ENCODE assay signal across 1 cellular context in the genomic region with DNA sequence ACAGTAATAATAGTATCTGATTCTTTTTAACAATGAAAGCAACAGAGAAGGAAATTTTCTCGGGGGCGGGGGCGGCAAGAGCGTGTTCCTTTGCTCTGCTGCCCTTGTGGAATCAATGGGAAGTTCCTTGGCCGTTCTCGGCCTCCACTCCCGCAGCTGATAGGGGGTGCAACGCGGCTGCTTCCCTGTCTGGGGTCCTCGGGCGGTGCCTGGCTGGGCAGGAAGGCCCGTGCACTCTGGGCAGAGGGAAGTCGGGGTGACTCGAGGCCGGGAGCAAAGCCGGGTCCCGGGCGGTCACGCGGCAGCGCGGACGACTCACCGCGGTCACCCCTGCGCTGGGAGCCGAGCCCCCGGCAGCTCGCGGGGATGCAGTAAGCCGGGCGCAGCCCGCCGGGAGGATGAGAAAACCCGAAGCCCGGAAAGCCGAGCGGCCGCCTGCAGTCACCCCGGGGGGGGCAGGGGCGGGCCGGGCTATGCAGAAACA.
TF ChIP-seq lines count a peak whose summit lies in the region.

No MANE protein-coding gene starts in this region.

TF ChIP-seq in K562, 482 proteins besides CTCF, POLR2A, EP300 and RAD21 (continues in another document):
- no peak for TF ChIP-seq PHTF2 (CRISPR knock-in tag; IDR thresholded peaks at IDR 0.05)
- TF ChIP-seq ETS2 (tag; IDR thresholded peaks at IDR 0.05; ENCODE audit: borderline replicate concordance, poor library complexity, severe bottlenecking) = no peak
- TF ChIP-seq ZNF740 (CRISPR knock-in tag; IDR thresholded peaks at IDR 0.05) = no peak
- no peak for TF ChIP-seq ZNF740 (tag; IDR thresholded peaks at IDR 0.05)
- TF ChIP-seq, protein P1, sequence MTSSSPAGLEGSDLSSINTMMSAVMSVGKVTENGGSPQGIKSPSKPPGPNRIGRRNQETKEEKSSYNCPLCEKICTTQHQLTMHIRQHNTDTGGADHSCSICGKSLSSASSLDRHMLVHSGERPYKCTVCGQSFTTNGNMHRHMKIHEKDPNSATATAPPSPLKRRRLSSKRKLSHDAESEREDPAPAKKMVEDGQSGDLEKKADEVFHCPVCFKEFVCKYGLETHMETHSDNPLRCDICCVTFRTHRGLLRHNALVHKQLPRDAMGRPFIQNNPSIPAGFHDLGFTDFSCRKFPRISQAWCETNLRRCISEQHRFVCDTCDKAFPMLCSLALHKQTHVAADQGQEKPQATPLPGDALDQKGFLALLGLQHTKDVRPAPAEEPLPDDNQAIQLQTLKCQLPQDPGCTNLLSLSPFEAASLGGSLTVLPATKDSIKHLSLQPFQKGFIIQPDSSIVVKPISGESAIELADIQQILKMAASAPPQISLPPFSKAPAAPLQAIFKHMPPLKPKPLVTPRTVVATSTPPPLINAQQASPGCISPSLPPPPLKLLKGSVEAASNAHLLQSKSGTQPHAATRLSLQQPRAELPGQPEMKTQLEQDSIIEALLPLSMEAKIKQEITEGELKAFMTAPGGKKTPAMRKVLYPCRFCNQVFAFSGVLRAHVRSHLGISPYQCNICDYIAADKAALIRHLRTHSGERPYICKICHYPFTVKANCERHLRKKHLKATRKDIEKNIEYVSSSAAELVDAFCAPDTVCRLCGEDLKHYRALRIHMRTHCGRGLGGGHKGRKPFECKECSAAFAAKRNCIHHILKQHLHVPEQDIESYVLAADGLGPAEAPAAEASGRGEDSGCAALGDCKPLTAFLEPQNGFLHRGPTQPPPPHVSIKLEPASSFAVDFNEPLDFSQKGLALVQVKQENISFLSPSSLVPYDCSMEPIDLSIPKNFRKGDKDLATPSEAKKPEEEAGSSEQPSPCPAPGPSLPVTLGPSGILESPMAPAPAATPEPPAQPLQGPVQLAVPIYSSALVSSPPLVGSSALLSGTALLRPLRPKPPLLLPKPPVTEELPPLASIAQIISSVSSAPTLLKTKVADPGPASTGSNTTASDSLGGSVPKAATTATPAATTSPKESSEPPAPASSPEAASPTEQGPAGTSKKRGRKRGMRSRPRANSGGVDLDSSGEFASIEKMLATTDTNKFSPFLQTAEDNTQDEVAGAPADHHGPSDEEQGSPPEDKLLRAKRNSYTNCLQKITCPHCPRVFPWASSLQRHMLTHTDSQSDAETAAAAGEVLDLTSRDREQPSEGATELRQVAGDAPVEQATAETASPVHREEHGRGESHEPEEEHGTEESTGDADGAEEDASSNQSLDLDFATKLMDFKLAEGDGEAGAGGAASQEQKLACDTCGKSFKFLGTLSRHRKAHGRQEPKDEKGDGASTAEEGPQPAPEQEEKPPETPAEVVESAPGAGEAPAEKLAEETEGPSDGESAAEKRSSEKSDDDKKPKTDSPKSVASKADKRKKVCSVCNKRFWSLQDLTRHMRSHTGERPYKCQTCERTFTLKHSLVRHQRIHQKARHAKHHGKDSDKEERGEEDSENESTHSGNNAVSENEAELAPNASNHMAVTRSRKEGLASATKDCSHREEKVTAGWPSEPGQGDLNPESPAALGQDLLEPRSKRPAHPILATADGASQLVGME (CRISPR knock-in tag; IDR thresholded peaks at IDR 0.05) = no peak
- TF ChIP-seq SAFB (IDR thresholded peaks at IDR 0.05; ENCODE audit: borderline replicate concordance, low read depth, low read length) = no peak
- no peak for TF ChIP-seq MLLT1 (IDR thresholded peaks at IDR 0.05)
- TF ChIP-seq CAMTA2 (CRISPR knock-in tag; conservative IDR thresholded peaks at IDR 0.05) = no peak
- TF ChIP-seq CCNT2 (IDR thresholded peaks at IDR 0.05; ENCODE audit: borderline replicate concordance, extremely low read depth, insufficient read length, low read depth, low read length) = no peak
- no peak for TF ChIP-seq EWSR1 (IDR thresholded peaks at IDR 0.05; ENCODE audit: borderline replicate concordance, low read depth, partially characterized antibody)
- TF ChIP-seq ZNF668 (CRISPR knock-in tag; IDR thresholded peaks at IDR 0.05) = no peak
- TF ChIP-seq ZNF347 (CRISPR knock-in tag; IDR thresholded peaks at IDR 0.05; ENCODE audit: low read depth) = no peak
- no peak for TF ChIP-seq ZBTB7A (IDR thresholded peaks at IDR 0.05; ENCODE audit: borderline replicate concordance, control insufficient read depth, low read depth, low read length)
- TF ChIP-seq MTA1 (IDR thresholded peaks at IDR 0.05; ENCODE audit: borderline replicate concordance) = no peak
- TF ChIP-seq, protein P2, sequence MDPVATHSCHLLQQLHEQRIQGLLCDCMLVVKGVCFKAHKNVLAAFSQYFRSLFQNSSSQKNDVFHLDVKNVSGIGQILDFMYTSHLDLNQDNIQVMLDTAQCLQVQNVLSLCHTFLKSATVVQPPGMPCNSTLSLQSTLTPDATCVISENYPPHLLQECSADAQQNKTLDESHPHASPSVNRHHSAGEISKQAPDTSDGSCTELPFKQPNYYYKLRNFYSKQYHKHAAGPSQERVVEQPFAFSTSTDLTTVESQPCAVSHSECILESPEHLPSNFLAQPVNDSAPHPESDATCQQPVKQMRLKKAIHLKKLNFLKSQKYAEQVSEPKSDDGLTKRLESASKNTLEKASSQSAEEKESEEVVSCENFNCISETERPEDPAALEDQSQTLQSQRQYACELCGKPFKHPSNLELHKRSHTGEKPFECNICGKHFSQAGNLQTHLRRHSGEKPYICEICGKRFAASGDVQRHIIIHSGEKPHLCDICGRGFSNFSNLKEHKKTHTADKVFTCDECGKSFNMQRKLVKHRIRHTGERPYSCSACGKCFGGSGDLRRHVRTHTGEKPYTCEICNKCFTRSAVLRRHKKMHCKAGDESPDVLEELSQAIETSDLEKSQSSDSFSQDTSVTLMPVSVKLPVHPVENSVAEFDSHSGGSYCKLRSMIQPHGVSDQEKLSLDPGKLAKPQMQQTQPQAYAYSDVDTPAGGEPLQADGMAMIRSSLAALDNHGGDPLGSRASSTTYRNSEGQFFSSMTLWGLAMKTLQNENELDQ (CRISPR knock-in tag; IDR thresholded peaks at IDR 0.05; ENCODE audit: borderline replicate concordance) = no peak
- TF ChIP-seq STAT5B (CRISPR knock-in tag; IDR thresholded peaks at IDR 0.05) = no peak
- TF ChIP-seq, protein P3, sequence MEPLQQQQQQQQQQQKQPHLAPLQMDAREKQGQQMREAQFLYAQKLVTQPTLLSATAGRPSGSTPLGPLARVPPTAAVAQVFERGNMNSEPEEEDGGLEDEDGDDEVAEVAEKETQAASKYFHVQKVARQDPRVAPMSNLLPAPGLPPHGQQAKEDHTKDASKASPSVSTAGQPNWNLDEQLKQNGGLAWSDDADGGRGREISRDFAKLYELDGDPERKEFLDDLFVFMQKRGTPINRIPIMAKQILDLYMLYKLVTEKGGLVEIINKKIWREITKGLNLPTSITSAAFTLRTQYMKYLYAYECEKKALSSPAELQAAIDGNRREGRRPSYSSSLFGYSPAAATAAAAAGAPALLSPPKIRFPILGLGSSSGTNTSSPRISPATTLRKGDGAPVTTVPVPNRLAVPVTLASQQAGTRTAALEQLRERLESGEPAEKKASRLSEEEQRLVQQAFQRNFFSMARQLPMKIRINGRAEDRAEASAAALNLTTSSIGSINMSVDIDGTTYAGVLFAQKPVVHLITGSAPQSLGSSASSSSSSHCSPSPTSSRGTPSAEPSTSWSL (CRISPR knock-in tag; IDR thresholded peaks at IDR 0.05; ENCODE audit: borderline replicate concordance) = 0 out of 2 replicates have a peak, but pooled peaks have one; percentile 16
- TF ChIP-seq KDM2B (CRISPR knock-in tag; IDR thresholded peaks at IDR 0.05) = 0 out of 2 replicates have a peak, but pooled peaks have one; percentile 8
- TF ChIP-seq PCBP1 (IDR thresholded peaks at IDR 0.05; ENCODE audit: low read depth, low read length, poor library complexity, severe bottlenecking) = peak; percentile 16
- TF ChIP-seq BRF1 (IDR thresholded peaks at IDR 0.05; ENCODE audit: borderline replicate concordance, extremely low read depth, insufficient read length) = no peak
- no peak for TF ChIP-seq HMG20B (CRISPR knock-in tag; IDR thresholded peaks at IDR 0.05)
- TF ChIP-seq BHLHE40 (IDR thresholded peaks at IDR 0.05; ENCODE audit: low read length) = no peak
- TF ChIP-seq, protein P4, sequence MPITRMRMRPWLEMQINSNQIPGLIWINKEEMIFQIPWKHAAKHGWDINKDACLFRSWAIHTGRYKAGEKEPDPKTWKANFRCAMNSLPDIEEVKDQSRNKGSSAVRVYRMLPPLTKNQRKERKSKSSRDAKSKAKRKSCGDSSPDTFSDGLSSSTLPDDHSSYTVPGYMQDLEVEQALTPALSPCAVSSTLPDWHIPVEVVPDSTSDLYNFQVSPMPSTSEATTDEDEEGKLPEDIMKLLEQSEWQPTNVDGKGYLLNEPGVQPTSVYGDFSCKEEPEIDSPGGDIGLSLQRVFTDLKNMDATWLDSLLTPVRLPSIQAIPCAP (CRISPR knock-in tag; IDR thresholded peaks at IDR 0.05; ENCODE audit: borderline replicate concordance) = no peak
- TF ChIP-seq MCM2 (IDR thresholded peaks at IDR 0.05; ENCODE audit: low read depth) = no peak
- peak; percentile 1; the same call in 1 of the 2 replicates for TF ChIP-seq PHF8 (IDR thresholded peaks at IDR 0.05; ENCODE audit: borderline replicate concordance, low read length)
- TF ChIP-seq, protein P5, sequence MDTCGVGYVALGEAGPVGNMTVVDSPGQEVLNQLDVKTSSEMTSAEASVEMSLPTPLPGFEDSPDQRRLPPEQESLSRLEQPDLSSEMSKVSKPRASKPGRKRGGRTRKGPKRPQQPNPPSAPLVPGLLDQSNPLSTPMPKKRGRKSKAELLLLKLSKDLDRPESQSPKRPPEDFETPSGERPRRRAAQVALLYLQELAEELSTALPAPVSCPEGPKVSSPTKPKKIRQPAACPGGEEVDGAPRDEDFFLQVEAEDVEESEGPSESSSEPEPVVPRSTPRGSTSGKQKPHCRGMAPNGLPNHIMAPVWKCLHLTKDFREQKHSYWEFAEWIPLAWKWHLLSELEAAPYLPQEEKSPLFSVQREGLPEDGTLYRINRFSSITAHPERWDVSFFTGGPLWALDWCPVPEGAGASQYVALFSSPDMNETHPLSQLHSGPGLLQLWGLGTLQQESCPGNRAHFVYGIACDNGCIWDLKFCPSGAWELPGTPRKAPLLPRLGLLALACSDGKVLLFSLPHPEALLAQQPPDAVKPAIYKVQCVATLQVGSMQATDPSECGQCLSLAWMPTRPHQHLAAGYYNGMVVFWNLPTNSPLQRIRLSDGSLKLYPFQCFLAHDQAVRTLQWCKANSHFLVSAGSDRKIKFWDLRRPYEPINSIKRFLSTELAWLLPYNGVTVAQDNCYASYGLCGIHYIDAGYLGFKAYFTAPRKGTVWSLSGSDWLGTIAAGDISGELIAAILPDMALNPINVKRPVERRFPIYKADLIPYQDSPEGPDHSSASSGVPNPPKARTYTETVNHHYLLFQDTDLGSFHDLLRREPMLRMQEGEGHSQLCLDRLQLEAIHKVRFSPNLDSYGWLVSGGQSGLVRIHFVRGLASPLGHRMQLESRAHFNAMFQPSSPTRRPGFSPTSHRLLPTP (IDR thresholded peaks at IDR 0.05; ENCODE audit: borderline replicate concordance, extremely low read depth, insufficient read length) = no peak
- no peak for TF ChIP-seq ZNF354B (CRISPR knock-in tag; IDR thresholded peaks at IDR 0.05)
- TF ChIP-seq, protein P6, sequence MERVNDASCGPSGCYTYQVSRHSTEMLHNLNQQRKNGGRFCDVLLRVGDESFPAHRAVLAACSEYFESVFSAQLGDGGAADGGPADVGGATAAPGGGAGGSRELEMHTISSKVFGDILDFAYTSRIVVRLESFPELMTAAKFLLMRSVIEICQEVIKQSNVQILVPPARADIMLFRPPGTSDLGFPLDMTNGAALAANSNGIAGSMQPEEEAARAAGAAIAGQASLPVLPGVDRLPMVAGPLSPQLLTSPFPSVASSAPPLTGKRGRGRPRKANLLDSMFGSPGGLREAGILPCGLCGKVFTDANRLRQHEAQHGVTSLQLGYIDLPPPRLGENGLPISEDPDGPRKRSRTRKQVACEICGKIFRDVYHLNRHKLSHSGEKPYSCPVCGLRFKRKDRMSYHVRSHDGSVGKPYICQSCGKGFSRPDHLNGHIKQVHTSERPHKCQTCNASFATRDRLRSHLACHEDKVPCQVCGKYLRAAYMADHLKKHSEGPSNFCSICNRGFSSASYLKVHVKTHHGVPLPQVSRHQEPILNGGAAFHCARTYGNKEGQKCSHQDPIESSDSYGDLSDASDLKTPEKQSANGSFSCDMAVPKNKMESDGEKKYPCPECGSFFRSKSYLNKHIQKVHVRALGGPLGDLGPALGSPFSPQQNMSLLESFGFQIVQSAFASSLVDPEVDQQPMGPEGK (CRISPR knock-in tag; IDR thresholded peaks at IDR 0.05; ENCODE audit: borderline replicate concordance) = no peak
- no peak for TF ChIP-seq CC2D1A (IDR thresholded peaks at IDR 0.05)
- TF ChIP-seq MTA3 (IDR thresholded peaks at IDR 0.05; ENCODE audit: borderline replicate concordance) = no peak
